Comparison of ENCODE assay signal across 8 cellular contexts in the genomic region with DNA sequence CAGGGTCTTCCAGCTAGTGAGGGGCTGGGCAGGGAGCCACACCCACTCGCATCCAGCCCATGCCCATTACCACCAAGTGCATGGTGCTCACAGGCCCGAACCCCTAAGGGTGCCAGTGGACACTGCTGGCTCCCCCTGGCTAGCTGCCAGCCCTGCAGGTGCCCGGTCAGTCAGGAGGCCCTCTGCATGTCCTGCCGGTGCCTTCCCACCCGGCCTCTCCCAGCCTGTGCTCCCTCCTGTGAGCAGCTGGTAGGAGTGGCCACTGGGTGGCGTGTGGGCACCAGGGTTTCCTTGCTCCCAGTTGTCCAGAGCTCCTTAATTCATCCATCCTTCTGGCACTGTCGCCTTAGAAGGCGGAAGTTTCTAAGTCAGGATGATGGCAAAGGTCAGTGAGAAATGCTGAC. TPM values are rescaled to one million over a fixed set of nuclear protein-coding genes. Genes with fewer than 3 reads are reported as not detected.
A peak's percentile ranks its signal among the peaks of the same experiment; 100 is the strongest.
DNase-seq lines count a peak whose midpoint lies in the region; ATAC-seq, FAIRE-seq and TF ChIP-seq lines count a peak whose summit lies in the region.

No MANE protein-coding gene starts in this region.

- WGBS in HepG2 (ENCODE audit: low lambda C conversion rate) = 5% methylated on average over 3 of the region's 8 CpGs

- peak; percentile 93 for ATAC-seq in HepG2

- no peak overlapping the region for H2AFZ ChIP-seq in HepG2 (ENCODE audit: low read length)

- H3K9me3 ChIP-seq in breast epithelium = no peaks in the 10 kb centered on the region
- no peaks in the 10 kb centered on the region for H3K9me3 ChIP-seq in HepG2 (ENCODE audit: low read length)

- TF ChIP-seq CTCF in GM20000 (IDR thresholded peaks at IDR 0.05; ENCODE audit: extremely low read depth, missing control alignments) (peak; percentile 27), breast epithelium (IDR thresholded peaks at IDR 0.05) (peak in 2 of 3 donors; percentile 32 to 52), HepG2 (CRISPR knock-in tag; IDR thresholded peaks at IDR 0.05) (peak; percentile 96)

- H3K4me3 ChIP-seq in breast epithelium = no peak overlapping the region
- H3K4me3 ChIP-seq in HepG2 (replicated peaks in 1 of 3; ENCODE audit: insufficient read depth in 1 of 3, low read depth in 2 of 3, low read length in 3 of 3) = no peak overlapping the region

- CTCF ChIA-PET in HepG2 (lab: Yijun Ruan, JAX; ENCODE audit: low intra/inter-chr PET ratio, low total read pairs) = interaction anchor here (1.6 to 3.3 kb wide), 3 partner anchors 228 to 294 kb away, joined by 8 to 24 read pairs (median 9); no protein-coding TSS in a partner anchor

- no peak overlapping the region for H3K9ac ChIP-seq in HepG2 (ENCODE audit: insufficient read depth, low read depth, low read length)

- intact Hi-C loops in breast epithelium (cut with DNase I; ENCODE audit: low total_unique reads) (no loop called here), HepG2 (cut with micrococcal nuclease; ENCODE audit: unreplicated experiment) (loop anchor here (1.0 to 10.0 kb wide), 3 partner anchors 57 to 290 kb away; no protein-coding TSS in a partner anchor)

- peak; percentile 55 for FAIRE-seq in HepG2 (lab: Jason Lieb, UNC)

- no peak overlapping the region for H3K27ac ChIP-seq in breast epithelium
- H3K27ac ChIP-seq in HepG2 (ENCODE audit: extremely low read length, insufficient read depth, low read length) = no peak overlapping the region

- in situ Hi-C loops in HepG2 (cut with HindIII; ENCODE audit: extremely low pct_ligation_motif_present, low pct_unique_long_range_greater_than_20kb) = loop anchor here (5.0 to 10.0 kb wide), 3 partner anchors 77 to 299 kb away; no protein-coding TSS in a partner anchor

- no TSS peak for BruUV-seq in HepG2 (replicated peaks; lab: Mats Ljungman, UMichigan)

- TF ChIP-seq EP300 in HepG2 (IDR thresholded peaks at IDR 0.05; ENCODE audit: low read depth in 2 of 2, low read length in 2 of 2) (no peak), HepG2 (CRISPR knock-in tag; IDR thresholded peaks at IDR 0.05; ENCODE audit: borderline replicate concordance) (no peak)

- peak; percentile 82 for TF ChIP-seq RAD21 in HepG2 (CRISPR knock-in tag; IDR thresholded peaks at IDR 0.05)

- no peak overlapping the region for H3K4me2 ChIP-seq in HepG2 (ENCODE audit: low read depth, low read length)

- no peaks in the 10 kb centered on the region for H3K36me3 ChIP-seq in breast epithelium
- H3K36me3 ChIP-seq in HepG2 (replicated peaks in 1 of 2; ENCODE audit: control insufficient read depth in 1 of 2, insufficient read depth in 2 of 2, low read length in 2 of 2) = no peaks in the 10 kb centered on the region

- DNase-seq in COLO829 (ENCODE audit: low spot score) = peak; percentile 77
- peak; percentile 57 for DNase-seq in GM20000 (ENCODE audit: low spot score)
- peak; percentile 40 for DNase-seq in NCI-H510A (lab: John Stamatoyannopoulos, UW)
- DNase-seq in breast epithelium (ENCODE audit: low spot score in 2 of 2) = no peak
- peak; percentile 41 for DNase-seq in HepG2 (ENCODE audit: low spot score)
- no peak for DNase-seq in GOT3 (lab: John Stamatoyannopoulos, UW)
- DNase-seq in activated naive CD4-positive, alpha-beta T cell treated with anti-CD3 and anti-CD28 coated beads, Interleukin-2, amount 50 U/mL, for 16 hours = no peak
- DNase-seq in mucosa of gallbladder (ENCODE audit: low spot score) = no peak

- H3K4me1 ChIP-seq in breast epithelium = no peaks in the 10 kb centered on the region
- H3K4me1 ChIP-seq in HepG2 (ENCODE audit: insufficient read depth, low read length) = no peaks in the 10 kb centered on the region

- H4K20me1 ChIP-seq in HepG2 (ENCODE audit: insufficient read depth, low read length) = no peaks in the 10 kb centered on the region

- POLR2A ChIA-PET in HepG2 (lab: Yijun Ruan, JAX) = no interaction called here

- no peaks in the 10 kb centered on the region for H3K27me3 ChIP-seq in breast epithelium
- H3K27me3 ChIP-seq in HepG2 (ENCODE audit: control insufficient read depth in 1 of 2, insufficient read depth in 2 of 2, low read length in 2 of 2) = no peaks in the 10 kb centered on the region

- TF ChIP-seq POLR2A in breast epithelium (IDR thresholded peaks at IDR 0.05) (no peak), HepG2 (IDR thresholded peaks at IDR 0.05; ENCODE audit: insufficient read depth in 1 of 2, low read depth in 2 of 2, low read length in 2 of 2) (no peak)

- no peaks in the 10 kb centered on the region for H3K79me2 ChIP-seq in HepG2 (ENCODE audit: insufficient read depth, low read length)

TF ChIP-seq in HepG2, 621 proteins besides CTCF, POLR2A, EP300 and RAD21 (continues in another document):
- 0 out of 2 replicates have a peak, but pooled peaks have one; percentile 50 for TF ChIP-seq SMAD1 (CRISPR knock-in tag; IDR thresholded peaks at IDR 0.05; ENCODE audit: borderline replicate concordance, low read depth)
- TF ChIP-seq HMG20B (CRISPR knock-in tag; conservative IDR thresholded peaks at IDR 0.05) = no peak

RNA-seq across cellular contexts. Expression of gene QSOX1, which starts 33.4 kb away (rescaled TPM):
- total RNA-seq in breast epithelium (10 to 100 TPM; 43.3 to 85.5 (median 67.5) TPM), HepG2 (2016; rRNA removed; fragmentation: Illumina TruSeq; extraction: Trizol) (2.6 and 6.8 TPM in 2 replicates), mucosa of gallbladder (395 TPM)
- 0.18 and 0.20 TPM in 2 replicates for total RNA-seq in HepG2 (2016; cell fraction: cytosol; rRNA removed; fragmentation: Illumina TruSeq; extraction: Trizol; ENCODE audit: low read depth)
- 2.0 and 6.7 TPM in 2 replicates for total RNA-seq in HepG2 (2016; cell fraction: insoluble cytoplasmic fraction; rRNA removed; fragmentation: Illumina TruSeq; extraction: Trizol)
- 1.3 and 1.4 TPM in 2 replicates for total RNA-seq in HepG2 (2016; cell fraction: membrane; rRNA removed; fragmentation: Illumina TruSeq; extraction: Trizol)
- 7.0 and 10.0 TPM in 2 replicates for total RNA-seq in HepG2 (2016; cell fraction: nucleus; rRNA removed; fragmentation: Illumina TruSeq; extraction: Trizol)
- 40.2 and 70.2 TPM in 2 replicates for polyA plus RNA-seq in HepG2 (2011; rRNA removed)
- polyA plus RNA-seq in HepG2 (2011; cell fraction: cytosol; rRNA removed) = 44.6 and 54.0 TPM in 2 replicates
- 71.3 and 95.1 TPM in 2 replicates for polyA plus RNA-seq in HepG2 (2011; cell fraction: nucleus; rRNA removed)
- polyA plus RNA-seq in HepG2 (2012) = 58.7 and 90.3 TPM in 2 replicates
- 0.42 and 0.75 TPM in 2 replicates for polyA plus RNA-seq in HepG2 (2016; cell fraction: cytosol; fragmentation: Illumina TruSeq; extraction: Trizol; ENCODE audit: low read depth)
- polyA plus RNA-seq in HepG2 (2016; cell fraction: insoluble cytoplasmic fraction; fragmentation: Illumina TruSeq; extraction: Trizol; ENCODE audit: low read depth) = 2.1 and 3.2 TPM in 2 replicates
- 0.87 and 1.2 TPM in 2 replicates for polyA plus RNA-seq in HepG2 (2016; cell fraction: membrane; fragmentation: Illumina TruSeq; extraction: Trizol; ENCODE audit: low read depth)
- polyA plus RNA-seq in HepG2 (2016; cell fraction: nucleus; fragmentation: Illumina TruSeq; extraction: Trizol; ENCODE audit: insufficient read depth, low read depth) = 16.2 and 17.3 TPM in 2 replicates
- polyA minus RNA-seq in HepG2 (2011; rRNA and poly(A)+ RNA removed; ENCODE audit: low replicate concordance) = 13.5 and 31.5 TPM in 2 replicates
- polyA minus RNA-seq in HepG2 (2011; cell fraction: cytosol; rRNA and poly(A)+ RNA removed) = 14.6 and 31.0 TPM in 2 replicates
- polyA minus RNA-seq in HepG2 (2011; cell fraction: nucleus; rRNA and poly(A)+ RNA removed) = 11.6 and 13.1 TPM in 2 replicates

RNA-seq across cellular contexts. Expression of gene LHX4, which starts 42.0 kb away (rescaled TPM):
- total RNA-seq in breast epithelium = not detected
- total RNA-seq in HepG2 (2016; rRNA removed; fragmentation: Illumina TruSeq; extraction: Trizol) = 0.03 and 0.07 TPM in 2 replicates
- total RNA-seq in HepG2 (2016; cell fraction: cytosol; rRNA removed; fragmentation: Illumina TruSeq; extraction: Trizol; ENCODE audit: low read depth) = not detected in 2 replicates
- total RNA-seq in HepG2 (2016; cell fraction: insoluble cytoplasmic fraction; rRNA removed; fragmentation: Illumina TruSeq; extraction: Trizol) = 0.03 and 0.13 TPM in 2 replicates
- total RNA-seq in HepG2 (2016; cell fraction: membrane; rRNA removed; fragmentation: Illumina TruSeq; extraction: Trizol) = 0.03 TPM in 1 of 2 replicates, not detected in the other
- total RNA-seq in HepG2 (2016; cell fraction: nucleus; rRNA removed; fragmentation: Illumina TruSeq; extraction: Trizol) = not detected in 2 replicates
- polyA plus RNA-seq in HepG2 (2011; rRNA removed) = 0.03 and 0.05 TPM in 2 replicates
- polyA plus RNA-seq in HepG2 (2011; cell fraction: cytosol; rRNA removed) = 0.03 and 0.05 TPM in 2 replicates
- 0.02 and 0.03 TPM in 2 replicates for polyA plus RNA-seq in HepG2 (2011; cell fraction: nucleus; rRNA removed)
- 0.47 and 0.60 TPM in 2 replicates for polyA plus RNA-seq in HepG2 (2012)
- polyA plus RNA-seq in HepG2 (2016; cell fraction: cytosol; fragmentation: Illumina TruSeq; extraction: Trizol; ENCODE audit: low read depth) = not detected in 2 replicates
- 0.17 TPM in 1 of 2 replicates, not detected in the other for polyA plus RNA-seq in HepG2 (2016; cell fraction: insoluble cytoplasmic fraction; fragmentation: Illumina TruSeq; extraction: Trizol; ENCODE audit: low read depth)
- polyA plus RNA-seq in HepG2 (2016; cell fraction: membrane; fragmentation: Illumina TruSeq; extraction: Trizol; ENCODE audit: low read depth) = 0.03 and 0.22 TPM in 2 replicates
- polyA plus RNA-seq in HepG2 (2016; cell fraction: nucleus; fragmentation: Illumina TruSeq; extraction: Trizol; ENCODE audit: insufficient read depth, low read depth) = 0.07 and 0.09 TPM in 2 replicates
- 0.96 and 2.5 TPM in 2 replicates for polyA minus RNA-seq in HepG2 (2011; rRNA and poly(A)+ RNA removed; ENCODE audit: low replicate concordance)
- polyA minus RNA-seq in HepG2 (2011; cell fraction: cytosol; rRNA and poly(A)+ RNA removed) = not detected in 2 replicates
- 0.12 TPM in 1 of 2 replicates, not detected in the other for polyA minus RNA-seq in HepG2 (2011; cell fraction: nucleus; rRNA and poly(A)+ RNA removed)
- total RNA-seq in mucosa of gallbladder = 0.03 TPM

Comparison
In these comparisons a context has a peak if more than half of its experiments do, and no peak if none do; other contexts are left out.
1. DNase-seq: peak in COLO829 (single experiment), GM20000 (single experiment), NCI-H510A (single experiment) and HepG2 (single experiment); none in breast epithelium (0 of 2), GOT3 (single experiment), activated naive CD4-positive, alpha-beta T cell treated with anti-CD3 and anti-CD28 coated beads, Interleukin-2, amount 50 U/mL, for 16 hours (single experiment) and mucosa of gallbladder (single experiment).
2. CTCF ChIP-seq: peak in every context shown above with its lines; median percentile 96 in HepG2; 42 in breast epithelium; 27 in GM20000.